ENCODE assay signal across 8 cellular contexts in the genomic region with DNA sequence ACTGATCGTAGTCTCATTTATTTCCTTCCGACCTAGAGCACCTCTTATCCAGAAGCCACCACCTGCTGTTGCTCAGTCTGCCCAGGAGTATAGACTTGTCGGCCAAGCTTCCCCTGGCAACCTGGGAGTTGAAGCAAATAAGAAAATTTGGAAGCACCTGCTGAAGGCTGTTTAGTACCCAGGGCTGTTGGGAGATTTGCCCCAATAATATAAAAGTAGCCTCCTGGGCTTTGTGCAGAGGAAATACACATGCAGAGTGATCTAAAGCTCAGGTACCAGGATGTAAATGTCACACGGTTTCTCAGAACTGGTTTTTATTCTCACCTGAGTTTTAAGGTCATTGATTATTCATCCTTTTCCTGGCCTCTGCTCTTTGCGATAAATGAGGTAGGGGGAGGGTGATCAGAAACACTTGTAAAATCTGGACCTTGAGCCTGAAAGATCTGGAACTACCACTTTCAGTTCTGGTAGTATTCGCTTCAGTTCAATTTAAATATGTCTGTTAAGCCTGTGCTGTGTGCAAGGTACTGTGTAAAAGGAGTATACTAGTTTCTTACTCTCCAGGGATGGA. TPM values are rescaled to one million over a fixed set of nuclear protein-coding genes. Genes with fewer than 3 reads are reported as not detected.
DNase-seq lines count a peak whose midpoint lies in the region; ATAC-seq and TF ChIP-seq lines count a peak whose summit lies in the region.

No MANE protein-coding gene starts in this region.

- H3K36me3 ChIP-seq in heart right ventricle: no peaks in the 10 kb centered on the region
- no peaks in the 10 kb centered on the region for H3K36me3 ChIP-seq in lung (ENCODE audit: control insufficient read depth in 2 of 2, insufficient read depth in 2 of 2, low read length in 2 of 2)
- H3K36me3 ChIP-seq in upper lobe of right lung: no peaks in the 10 kb centered on the region

- TF ChIP-seq CTCF in heart right ventricle (IDR thresholded peaks at IDR 0.05) (no peak), astrocyte of the cerebellum (IDR thresholded peaks at IDR 0.05; ENCODE audit: low read depth, low read length, missing control alignments) (no peak), lung (IDR thresholded peaks at IDR 0.05; ENCODE audit: control extremely low read depth, extremely low read depth) (no peak), upper lobe of right lung (IDR thresholded peaks at IDR 0.05) (peak; percentile 28)

- peaks cover 0 to 4% (median 0%) of the 10 kb centered on the region in 7 donors for H3K27me3 ChIP-seq in heart right ventricle
- H3K27me3 ChIP-seq in lung (ENCODE audit: control insufficient read depth, insufficient read depth): no peaks in the 10 kb centered on the region
- H3K27me3 ChIP-seq in upper lobe of right lung: no peaks in the 10 kb centered on the region

- H3K4me3 ChIP-seq in heart right ventricle (peak overlapping the region in 9 of 10 donors; percentile 8 to 100 (median 90)), astrocyte of the cerebellum (ENCODE audit: low read depth, low read length) (peak overlapping the region; percentile 22), lung (peak overlapping the region; percentile 26), upper lobe of right lung (peak overlapping the region; percentile 94)

- ATAC-seq in heart right ventricle (no peak), lung (ENCODE audit: insufficient read depth, low FRiP score) (peak; percentile 2), upper lobe of right lung (no peak), GM19351 (IDR thresholded peaks at IDR 0.05; ENCODE audit: unreplicated experiment) (no peak), HG03457 (IDR thresholded peaks at IDR 0.05; ENCODE audit: unreplicated experiment) (no peak)

- WGBS in heart right ventricle, 2 donors: 25 to 27% methylated on average over 6 of the region's 6 CpGs
- WGBS in lung, 2 donors: 21 to 28% methylated on average over 6 of the region's 6 CpGs

- intact Hi-C loops in heart right ventricle (cut with DNase I): loop anchor here in 7 of 10 donors (2.0 to 10.0 kb wide), 5 partner anchors 261 to 267 kb away; no protein-coding TSS in a partner anchor
- intact Hi-C loops in cardiac septum (cut with DNase I): loop anchor here (2.0 kb wide), 1 partner anchor 265 kb away; no protein-coding TSS in a partner anchor
- intact Hi-C loops in upper lobe of right lung (cut with DNase I): no loop called here

- no peak for DNase-seq in heart right ventricle
- no peak for DNase-seq in cardiac septum (ENCODE audit: low spot score)
- no peak for DNase-seq in astrocyte of the cerebellum (ENCODE audit: low read depth)
- no peak for DNase-seq in lung (ENCODE audit: low spot score)
- DNase-seq in upper lobe of right lung: no peak
- no peak for DNase-seq in superior temporal gyrus (ENCODE audit: extremely low spot score)

- H3K9me3 ChIP-seq in heart right ventricle (no peaks in the 10 kb centered on the region), lung (ENCODE audit: control insufficient read depth in 2 of 2, insufficient read depth in 1 of 2, low read length in 1 of 2) (no peaks in the 10 kb centered on the region), upper lobe of right lung (no peaks in the 10 kb centered on the region)

- in situ Hi-C loops in astrocyte of the cerebellum (cut with HindIII; ENCODE audit: low sequenced_read_pairs): no loop called here

- peaks cover 10 to 38% (median 30%) of the 10 kb centered on the region in 9 donors for H3K4me1 ChIP-seq in heart right ventricle
- H3K4me1 ChIP-seq in lung (ENCODE audit: control insufficient read depth in 2 of 2, insufficient read depth in 2 of 2, low read length in 2 of 2): peaks cover 2 to 17% of the 10 kb centered on the region in 2 donors
- peaks cover 16% of the 10 kb centered on the region for H3K4me1 ChIP-seq in upper lobe of right lung

- H3K27ac ChIP-seq in heart right ventricle: peak overlapping the region in 8 of 10 donors; percentile 85 to 99 (median 96)
- H3K27ac ChIP-seq in lung (ENCODE audit: low read depth in 1 of 2, low read length in 1 of 2): peak overlapping the region; percentile 30 to 86
- peak overlapping the region; percentile 96 for H3K27ac ChIP-seq in upper lobe of right lung

RNA-seq across cellular contexts. Expression of a gene that starts 0.8 kb away (rescaled TPM):
- 100 to 1,000 TPM in 9 of 10 donors, 10 to 100 TPM in 1; 93.9 to 141 (median 107) TPM for total RNA-seq in heart right ventricle
- 10 to 100 TPM; 36.4 to 97.8 TPM for polyA plus RNA-seq in heart right ventricle
- 94.6 TPM for total RNA-seq in cardiac septum
- 100 to 1,000 TPM in 1 of 2 donors, 10 to 100 TPM in 1; 80.4 to 113 TPM for total RNA-seq in lung
- polyA plus RNA-seq in lung: 100 to 1,000 TPM in 1 of 2 donors, 10 to 100 TPM in 1; 97.6 to 109 TPM
- 80.7 TPM for total RNA-seq in upper lobe of right lung

Comparison
In these comparisons a context has a peak if more than half of its experiments do, and no peak if none do; other contexts are left out.
1. H3K4me3 ChIP-seq: peak in every context shown above with its lines; median percentile 94 in upper lobe of right lung; 90 in heart right ventricle; 26 in lung; 22 in astrocyte of the cerebellum.